Comparison of ENCODE assay signal across 8 cellular contexts in genomic region chr3:42961633-42962032, GRCh38. TPM values are rescaled to one million over a fixed set of nuclear protein-coding genes. Genes with fewer than 3 reads are reported as not detected.
DNase-seq lines count a peak whose midpoint lies in the region; ATAC-seq and TF ChIP-seq lines count a peak whose summit lies in the region.

No MANE protein-coding gene starts in this region.

- H3K27ac ChIP-seq in Panc1 (ENCODE audit: low read length) (no peak overlapping the region), colonic mucosa (no peak overlapping the region), transverse colon (no peak overlapping the region)

- ATAC-seq in Panc1 (peak; percentile 60; the same call in 1 of the 2 replicates), left lobe of liver (peak; percentile 99), HG02588 (IDR thresholded peaks at IDR 0.05; ENCODE audit: unreplicated experiment) (no peak)
- no peak for ATAC-seq in stimulated activated memory B cell treated with anti-CD40 and anti-IgM and Interleukin-4, amounts not matched to agents 10 μg/mL and 1 μg/mL and 100 μg/mL, for 72 hours

- no peaks in the 10 kb centered on the region for H3K9me3 Mint-ChIP-seq in stimulated activated memory B cell treated with anti-CD40 and anti-IgM and Interleukin-4, amounts not matched to agents 10 μg/mL and 1 μg/mL and 100 μg/mL, for 72 hours

- WGBS in transverse colon (ENCODE audit: low coverage in 1 of 2), 2 donors = 6% methylated on average over 4 of the region's 4 CpGs; no CpG with 5 or more reads in 1 of the 2 donors

- H3K36me3 ChIP-seq in Panc1 (ENCODE audit: control insufficient read depth, insufficient read depth, low read length) = no peaks in the 10 kb centered on the region
- H3K36me3 ChIP-seq in colonic mucosa = no peaks in the 10 kb centered on the region
- no peaks in the 10 kb centered on the region for H3K36me3 ChIP-seq in transverse colon

- H3K27me3 ChIP-seq in Panc1 (ENCODE audit: control insufficient read depth, insufficient read depth, low read length) (peaks cover 2% of the 10 kb centered on the region; the same call in 1 of the 2 replicates), colonic mucosa (no peaks in the 10 kb centered on the region), transverse colon (no peaks in the 10 kb centered on the region)

- peaks cover 30% of the 10 kb centered on the region for H3K27me3 Mint-ChIP-seq in stimulated activated memory B cell treated with anti-CD40 and anti-IgM and Interleukin-4, amounts not matched to agents 10 μg/mL and 1 μg/mL and 100 μg/mL, for 72 hours

- no peak for TF ChIP-seq EP300 in transverse colon (IDR thresholded peaks at IDR 0.05; ENCODE audit: low read depth)

- POLR2A ChIA-PET in Panc1 (lab: Charles Lee) = no interaction called here

- intact Hi-C loops in Panc1 (cut with micrococcal nuclease; ENCODE audit: unreplicated experiment) (loop anchor here (5.0 kb wide), 1 partner anchor 196 kb away; no protein-coding TSS in a partner anchor), colonic mucosa (cut with DNase I) (loop anchor here (2.0 to 10.0 kb wide), 2 partner anchors 193 to 543 kb away; no protein-coding TSS in a partner anchor), transverse colon (cut with DNase I; ENCODE audit: low total_unique reads) (loop anchor here (2.0 kb wide), 1 partner anchor 195 kb away; no protein-coding TSS in a partner anchor)

- in situ Hi-C loops in Panc1 (cut with HindIII; ENCODE audit: low pct_unique_long_range_greater_than_20kb, low sequenced_read_pairs) = no loop called here
- in situ Hi-C loops in transverse colon (cut with MboI; ENCODE audit: low pct_ligation_motif_present in 1 of 4, low pct_unique_long_range_greater_than_20kb in 1 of 4, low sequenced_read_pairs in 3 of 4) = loop anchor here in 3 of 4 donors (10.0 to 25.0 kb wide), 3 partner anchors 193 to 551 kb away; no protein-coding TSS in a partner anchor

- DNase-seq in DMS53 (lab: John Stamatoyannopoulos, UW) (peak; percentile 56), HS-27A (ENCODE audit: low read depth) (peak; percentile 26), Panc1 (ENCODE audit: low read depth, low spot score) (peak; percentile 10), colonic mucosa (peak; percentile 26), left lobe of liver (ENCODE audit: low spot score) (no peak), transverse colon (peak; percentile 37)

- TF ChIP-seq CTCF in Panc1 (IDR thresholded peaks at IDR 0.05) = peak; percentile 68
- peak; percentile 50 for TF ChIP-seq CTCF in colonic mucosa (IDR thresholded peaks at IDR 0.05)
- TF ChIP-seq CTCF in transverse colon (IDR thresholded peaks at IDR 0.05) = peak; percentile 62 to 69 (median 66)

- TF ChIP-seq POLR2A in transverse colon (IDR thresholded peaks at IDR 0.05) = no peak

- no peak overlapping the region for H3K9ac ChIP-seq in colonic mucosa (ENCODE audit: low read depth in 2 of 2, low read length in 2 of 2)

- no peak overlapping the region for H3K27ac Mint-ChIP-seq in stimulated activated memory B cell treated with anti-CD40 and anti-IgM and Interleukin-4, amounts not matched to agents 10 μg/mL and 1 μg/mL and 100 μg/mL, for 72 hours

- no peak overlapping the region for H3K4me3 Mint-ChIP-seq in stimulated activated memory B cell treated with anti-CD40 and anti-IgM and Interleukin-4, amounts not matched to agents 10 μg/mL and 1 μg/mL and 100 μg/mL, for 72 hours

- H3K9me3 ChIP-seq in Panc1 (ENCODE audit: control insufficient read depth, insufficient read depth, low read depth, low read length) = no peaks in the 10 kb centered on the region
- no peaks in the 10 kb centered on the region for H3K9me3 ChIP-seq in colonic mucosa
- H3K9me3 ChIP-seq in transverse colon = no peaks in the 10 kb centered on the region

- BruUV-seq in Panc1 (replicated peaks; lab: Mats Ljungman, UMichigan) = no TSS peak

- no peaks in the 10 kb centered on the region for H3K4me1 Mint-ChIP-seq in stimulated activated memory B cell treated with anti-CD40 and anti-IgM and Interleukin-4, amounts not matched to agents 10 μg/mL and 1 μg/mL and 100 μg/mL, for 72 hours

- H3K4me1 ChIP-seq in Panc1 (ENCODE audit: control insufficient read depth, insufficient read depth, low read length) (no peaks in the 10 kb centered on the region), colonic mucosa (no peaks in the 10 kb centered on the region), transverse colon (peaks cover 0 to 3% (median 0%) of the 10 kb centered on the region in 4 donors)

- H3K4me3 ChIP-seq in Panc1 (ENCODE audit: low read depth in 2 of 2, low read length in 2 of 2) = no peak overlapping the region
- no peak overlapping the region for H3K4me3 ChIP-seq in colonic mucosa
- H3K4me3 ChIP-seq in transverse colon = no peak overlapping the region

- CTCF ChIA-PET in Panc1 (lab: Charles Lee) = interaction anchor here (0.9 to 1.1 kb wide), 3 partner anchors 199 to 1237 kb away, joined by 4 to 8 read pairs (median 5); no protein-coding TSS in a partner anchor

- no peaks in the 10 kb centered on the region for H3K36me3 Mint-ChIP-seq in stimulated activated memory B cell treated with anti-CD40 and anti-IgM and Interleukin-4, amounts not matched to agents 10 μg/mL and 1 μg/mL and 100 μg/mL, for 72 hours

RNA-seq across cellular contexts. Expression of gene GASK1A, which starts 17.5 kb away (rescaled TPM):
- total RNA-seq in Panc1 (2021; ENCODE audit: unreplicated experiment) (not detected), colonic mucosa (1 to 10 TPM; 1.3 to 2.2 TPM), left lobe of liver (19.9 TPM), transverse colon (1 to 10 TPM in 3 of 4 donors, under 1 TPM in 1; 0.75 to 5.9 (median 3.6) TPM)
- polyA plus RNA-seq in Panc1 (2012; ENCODE audit: insufficient read length) = not detected

RNA-seq across cellular contexts. Expression of gene ZNF662, which starts 55.7 kb away (rescaled TPM):
- not detected for total RNA-seq in Panc1 (2021; ENCODE audit: unreplicated experiment)
- not detected for polyA plus RNA-seq in Panc1 (2012; ENCODE audit: insufficient read length)
- 1 to 10 TPM; 2.8 to 5.5 TPM for total RNA-seq in colonic mucosa
- total RNA-seq in left lobe of liver = 3.0 TPM
- 1 to 10 TPM; 2.2 to 6.0 (median 4.9) TPM for total RNA-seq in transverse colon

Comparison
In these comparisons a context has a peak if more than half of its experiments do, and no peak if none do; other contexts are left out.
1. ATAC-seq: peak in Panc1 (single experiment) and left lobe of liver (single experiment); none in stimulated activated memory B cell treated with anti-CD40 and anti-IgM and Interleukin-4, amounts not matched to agents 10 μg/mL and 1 μg/mL and 100 μg/mL, for 72 hours (single experiment) and HG02588 (single experiment).
2. Peak in every context shown above with its lines, with median percentiles within 50 percentile points of each other: CTCF ChIP-seq.